1 cellular context compared by ENCODE assay signal in genomic region chr19:49113762-49114629, GRCh38.
A peak's percentile ranks its signal among the peaks of the same experiment; 100 is the strongest.
TF ChIP-seq lines count a peak whose summit lies in the region.

Gene LIN7B (plus strand): TSS chr19:49114370. CDS start chr19:49114405, 35 bp downstream.

TF ChIP-seq in K562, 482 proteins besides CTCF, POLR2A, EP300 and RAD21 (continued from another document and continues in another):
- TF ChIP-seq, protein P1, sequence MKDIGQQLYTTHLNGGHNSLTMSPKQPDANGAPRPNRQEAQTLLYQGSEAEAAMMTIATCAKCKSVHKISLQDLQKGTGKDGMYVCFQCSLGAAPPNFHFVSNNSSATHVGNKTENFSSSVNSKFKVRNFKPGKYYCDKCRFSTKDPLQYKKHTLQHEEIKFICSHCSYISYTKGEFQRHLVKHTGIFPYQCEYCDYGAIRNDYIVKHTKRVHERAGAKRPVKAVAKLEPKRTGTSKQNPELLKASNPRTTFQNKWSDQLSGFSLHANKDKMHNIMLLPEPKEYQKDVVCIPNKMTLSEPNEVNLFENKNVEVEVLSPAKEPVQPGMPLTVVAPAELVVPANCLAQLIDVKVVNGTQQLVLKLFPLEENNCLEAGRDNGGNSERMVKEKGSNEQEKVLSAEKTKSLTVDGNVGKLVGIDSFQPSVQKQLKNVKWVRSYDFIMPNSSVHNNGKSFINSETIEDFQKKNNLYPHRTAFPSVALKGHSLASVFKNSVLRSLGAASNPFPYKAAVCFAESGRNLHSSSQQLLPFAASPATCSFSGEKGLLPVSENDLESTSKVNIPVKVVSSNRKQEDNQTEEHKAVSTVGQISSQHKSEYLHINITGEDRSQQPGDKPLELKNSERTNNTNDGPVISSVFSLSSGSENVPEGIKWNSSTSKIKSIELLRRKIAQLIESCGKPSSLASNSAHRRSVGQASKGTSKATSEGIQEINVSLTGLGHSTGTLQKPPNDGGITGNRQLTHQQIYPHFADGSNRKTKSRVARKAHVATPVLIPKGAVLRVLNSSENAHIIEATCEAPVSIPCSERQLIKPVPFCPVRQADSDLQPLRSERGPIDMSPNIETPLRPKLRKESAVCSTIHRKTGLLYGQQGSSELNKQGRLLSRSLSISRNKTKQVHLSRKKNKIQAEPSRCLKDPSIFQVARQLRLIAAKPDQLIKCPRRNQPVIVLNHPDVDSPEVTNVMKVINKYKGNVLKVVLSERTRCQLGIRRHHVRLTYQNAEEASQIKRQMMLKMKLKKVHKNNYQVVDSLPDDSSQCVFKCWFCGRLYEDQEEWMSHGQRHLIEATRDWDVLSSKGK (CRISPR knock-in tag; IDR thresholded peaks at IDR 0.05) = no peak
- TF ChIP-seq ZKSCAN8 (CRISPR knock-in tag; IDR thresholded peaks at IDR 0.05) = no peak
- TF ChIP-seq ETV6 (IDR thresholded peaks at IDR 0.05; ENCODE audit: borderline replicate concordance in 1 of 2, low read depth in 2 of 2, low read length in 1 of 2) = no peak
- no peak for TF ChIP-seq ETV6 (CRISPR knock-in tag; IDR thresholded peaks at IDR 0.05; ENCODE audit: borderline replicate concordance)
- no peak for TF ChIP-seq ZNF347 (CRISPR knock-in tag; IDR thresholded peaks at IDR 0.05; ENCODE audit: low read depth)
- no peak for TF ChIP-seq ZNF184 (CRISPR knock-in tag; IDR thresholded peaks at IDR 0.05)
- no peak for TF ChIP-seq BACH1 (tag; IDR thresholded peaks at IDR 0.05)
- no peak for TF ChIP-seq PURB (CRISPR knock-in tag; IDR thresholded peaks at IDR 0.05; ENCODE audit: low read depth)
- no peak for TF ChIP-seq DLX4 (CRISPR knock-in tag; IDR thresholded peaks at IDR 0.05)
- TF ChIP-seq, protein P2, sequence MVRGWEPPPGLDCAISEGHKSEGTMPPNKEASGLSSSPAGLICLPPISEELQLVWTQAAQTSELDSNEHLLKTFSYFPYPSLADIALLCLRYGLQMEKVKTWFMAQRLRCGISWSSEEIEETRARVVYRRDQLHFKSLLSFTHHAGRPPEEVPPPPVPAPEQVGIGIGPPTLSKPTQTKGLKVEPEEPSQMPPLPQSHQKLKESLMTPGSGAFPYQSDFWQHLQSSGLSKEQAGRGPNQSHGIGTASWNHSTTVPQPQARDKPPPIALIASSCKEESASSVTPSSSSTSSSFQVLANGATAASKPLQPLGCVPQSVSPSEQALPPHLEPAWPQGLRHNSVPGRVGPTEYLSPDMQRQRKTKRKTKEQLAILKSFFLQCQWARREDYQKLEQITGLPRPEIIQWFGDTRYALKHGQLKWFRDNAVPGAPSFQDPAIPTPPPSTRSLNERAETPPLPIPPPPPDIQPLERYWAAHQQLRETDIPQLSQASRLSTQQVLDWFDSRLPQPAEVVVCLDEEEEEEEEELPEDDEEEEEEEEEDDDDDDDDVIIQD (CRISPR knock-in tag; IDR thresholded peaks at IDR 0.05) = no peak
- TF ChIP-seq ZNF695 (CRISPR knock-in tag; IDR thresholded peaks at IDR 0.05) = no peak
- no peak for TF ChIP-seq E2F4 (CRISPR knock-in tag; IDR thresholded peaks at IDR 0.05; ENCODE audit: low read depth)
- no peak for TF ChIP-seq BDP1 (IDR thresholded peaks at IDR 0.05; ENCODE audit: insufficient read depth, insufficient read length)
- no peak for TF ChIP-seq FIP1L1 (IDR thresholded peaks at IDR 0.05; ENCODE audit: low read depth, low read length, poor library complexity, severe bottlenecking)
- no peak for TF ChIP-seq RBBP5 (IDR thresholded peaks at IDR 0.05; ENCODE audit: borderline replicate concordance, insufficient read depth, low read length, poor library complexity, severe bottlenecking)
- peak; percentile 90 for TF ChIP-seq CEBPB (tag; IDR thresholded peaks at IDR 0.05)
- TF ChIP-seq HIVEP1 (CRISPR knock-in tag; IDR thresholded peaks at IDR 0.05) = no peak
- TF ChIP-seq DIDO1 (tag; IDR thresholded peaks at IDR 0.05; ENCODE audit: low read depth) = no peak
- no peak for TF ChIP-seq ZNF583 (CRISPR knock-in tag; IDR thresholded peaks at IDR 0.05)
- no peak for TF ChIP-seq SPI1 (IDR thresholded peaks at IDR 0.05; ENCODE audit: borderline replicate concordance, low read depth, low read length)
- TF ChIP-seq FOXA1 (IDR thresholded peaks at IDR 0.05; ENCODE audit: borderline replicate concordance) = no peak
- no peak for TF ChIP-seq RBM39 (optimal IDR thresholded peaks at IDR 0.05; ENCODE audit: low read depth, low read length)
- no peak for TF ChIP-seq TEAD2 (tag; IDR thresholded peaks at IDR 0.05)
- TF ChIP-seq, protein P3, sequence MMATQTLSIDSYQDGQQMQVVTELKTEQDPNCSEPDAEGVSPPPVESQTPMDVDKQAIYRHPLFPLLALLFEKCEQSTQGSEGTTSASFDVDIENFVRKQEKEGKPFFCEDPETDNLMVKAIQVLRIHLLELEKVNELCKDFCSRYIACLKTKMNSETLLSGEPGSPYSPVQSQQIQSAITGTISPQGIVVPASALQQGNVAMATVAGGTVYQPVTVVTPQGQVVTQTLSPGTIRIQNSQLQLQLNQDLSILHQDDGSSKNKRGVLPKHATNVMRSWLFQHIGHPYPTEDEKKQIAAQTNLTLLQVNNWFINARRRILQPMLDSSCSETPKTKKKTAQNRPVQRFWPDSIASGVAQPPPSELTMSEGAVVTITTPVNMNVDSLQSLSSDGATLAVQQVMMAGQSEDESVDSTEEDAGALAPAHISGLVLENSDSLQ (IDR thresholded peaks at IDR 0.05) = peak; percentile 61
- TF ChIP-seq, protein P4, sequence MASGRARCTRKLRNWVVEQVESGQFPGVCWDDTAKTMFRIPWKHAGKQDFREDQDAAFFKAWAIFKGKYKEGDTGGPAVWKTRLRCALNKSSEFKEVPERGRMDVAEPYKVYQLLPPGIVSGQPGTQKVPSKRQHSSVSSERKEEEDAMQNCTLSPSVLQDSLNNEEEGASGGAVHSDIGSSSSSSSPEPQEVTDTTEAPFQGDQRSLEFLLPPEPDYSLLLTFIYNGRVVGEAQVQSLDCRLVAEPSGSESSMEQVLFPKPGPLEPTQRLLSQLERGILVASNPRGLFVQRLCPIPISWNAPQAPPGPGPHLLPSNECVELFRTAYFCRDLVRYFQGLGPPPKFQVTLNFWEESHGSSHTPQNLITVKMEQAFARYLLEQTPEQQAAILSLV (tag; IDR thresholded peaks at IDR 0.05) = no peak
- no peak for TF ChIP-seq ZNF224 (CRISPR knock-in tag; IDR thresholded peaks at IDR 0.05)
- TF ChIP-seq ZNF175 (CRISPR knock-in tag; IDR thresholded peaks at IDR 0.05; ENCODE audit: low read depth) = no peak
- TF ChIP-seq XRCC4 (IDR thresholded peaks at IDR 0.05; ENCODE audit: extremely low read depth, insufficient read depth, insufficient read length) = no peak
- TF ChIP-seq, protein P5, sequence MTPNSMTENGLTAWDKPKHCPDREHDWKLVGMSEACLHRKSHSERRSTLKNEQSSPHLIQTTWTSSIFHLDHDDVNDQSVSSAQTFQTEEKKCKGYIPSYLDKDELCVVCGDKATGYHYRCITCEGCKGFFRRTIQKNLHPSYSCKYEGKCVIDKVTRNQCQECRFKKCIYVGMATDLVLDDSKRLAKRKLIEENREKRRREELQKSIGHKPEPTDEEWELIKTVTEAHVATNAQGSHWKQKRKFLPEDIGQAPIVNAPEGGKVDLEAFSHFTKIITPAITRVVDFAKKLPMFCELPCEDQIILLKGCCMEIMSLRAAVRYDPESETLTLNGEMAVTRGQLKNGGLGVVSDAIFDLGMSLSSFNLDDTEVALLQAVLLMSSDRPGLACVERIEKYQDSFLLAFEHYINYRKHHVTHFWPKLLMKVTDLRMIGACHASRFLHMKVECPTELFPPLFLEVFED (CRISPR knock-in tag; conservative IDR thresholded peaks at IDR 0.05) = no peak
- no peak for TF ChIP-seq SREBF1 (IDR thresholded peaks at IDR 0.05; ENCODE audit: borderline replicate concordance, low read depth, low read length)
- TF ChIP-seq CHD1 (IDR thresholded peaks at IDR 0.05; ENCODE audit: low read length) = no peak
- TF ChIP-seq ELF4 (CRISPR knock-in tag; IDR thresholded peaks at IDR 0.05) = no peak
- TF ChIP-seq MITF (IDR thresholded peaks at IDR 0.05) = no peak
- TF ChIP-seq ZNF280B (CRISPR knock-in tag; IDR thresholded peaks at IDR 0.05) = no peak
- TF ChIP-seq SRSF3 (IDR thresholded peaks at IDR 0.05; ENCODE audit: insufficient read depth, low read length) = no peak
- TF ChIP-seq, protein P6, sequence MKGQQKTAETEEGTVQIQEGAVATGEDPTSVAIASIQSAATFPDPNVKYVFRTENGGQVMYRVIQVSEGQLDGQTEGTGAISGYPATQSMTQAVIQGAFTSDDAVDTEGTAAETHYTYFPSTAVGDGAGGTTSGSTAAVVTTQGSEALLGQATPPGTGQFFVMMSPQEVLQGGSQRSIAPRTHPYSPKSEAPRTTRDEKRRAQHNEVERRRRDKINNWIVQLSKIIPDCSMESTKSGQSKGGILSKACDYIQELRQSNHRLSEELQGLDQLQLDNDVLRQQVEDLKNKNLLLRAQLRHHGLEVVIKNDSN (CRISPR knock-in tag; IDR thresholded peaks at IDR 0.05) = peak; percentile 97
- TF ChIP-seq ZNF511 (CRISPR knock-in tag; IDR thresholded peaks at IDR 0.05) = no peak
- TF ChIP-seq YY1 (IDR thresholded peaks at IDR 0.05; ENCODE audit: borderline replicate concordance in 1 of 3, control insufficient read depth in 1 of 3, extremely low read depth in 1 of 3, insufficient read depth in 3 of 3, insufficient read length in 1 of 3, insufficient replicate concordance in 2 of 3, low read depth in 1 of 3, low read length in 2 of 3) = peak in 2 of 3 experiments; percentile 74 to 80
- TF ChIP-seq CAMTA2 (CRISPR knock-in tag; conservative IDR thresholded peaks at IDR 0.05) = no peak
- TF ChIP-seq GABPB2 (CRISPR knock-in tag; conservative IDR thresholded peaks at IDR 0.05) = no peak
- TF ChIP-seq PTTG1 (tag; IDR thresholded peaks at IDR 0.05; ENCODE audit: low read depth) = no peak
- 0 out of 2 replicates have a peak, but pooled peaks have one; percentile 25 for TF ChIP-seq GMEB1 (CRISPR knock-in tag; IDR thresholded peaks at IDR 0.05)
- TF ChIP-seq ELF2 (CRISPR knock-in tag; IDR thresholded peaks at IDR 0.05) = no peak
- no peak for TF ChIP-seq TOE1 (IDR thresholded peaks at IDR 0.05; ENCODE audit: borderline replicate concordance)
- TF ChIP-seq TOE1 (CRISPR knock-in tag; IDR thresholded peaks at IDR 0.05; ENCODE audit: borderline replicate concordance, low read depth) = 0 out of 2 replicates have a peak, but pooled peaks have one; percentile 31
- TF ChIP-seq ELK3 (CRISPR knock-in tag; IDR thresholded peaks at IDR 0.05) = no peak
- TF ChIP-seq NBN (IDR thresholded peaks at IDR 0.05; ENCODE audit: low read depth) = peak; percentile 45; the same call in 1 of the 2 replicates
- TF ChIP-seq GTF2F1 (IDR thresholded peaks at IDR 0.05; ENCODE audit: low read depth, low read length) = no peak
